1 cellular context compared by ENCODE assay signal in the genomic region with DNA sequence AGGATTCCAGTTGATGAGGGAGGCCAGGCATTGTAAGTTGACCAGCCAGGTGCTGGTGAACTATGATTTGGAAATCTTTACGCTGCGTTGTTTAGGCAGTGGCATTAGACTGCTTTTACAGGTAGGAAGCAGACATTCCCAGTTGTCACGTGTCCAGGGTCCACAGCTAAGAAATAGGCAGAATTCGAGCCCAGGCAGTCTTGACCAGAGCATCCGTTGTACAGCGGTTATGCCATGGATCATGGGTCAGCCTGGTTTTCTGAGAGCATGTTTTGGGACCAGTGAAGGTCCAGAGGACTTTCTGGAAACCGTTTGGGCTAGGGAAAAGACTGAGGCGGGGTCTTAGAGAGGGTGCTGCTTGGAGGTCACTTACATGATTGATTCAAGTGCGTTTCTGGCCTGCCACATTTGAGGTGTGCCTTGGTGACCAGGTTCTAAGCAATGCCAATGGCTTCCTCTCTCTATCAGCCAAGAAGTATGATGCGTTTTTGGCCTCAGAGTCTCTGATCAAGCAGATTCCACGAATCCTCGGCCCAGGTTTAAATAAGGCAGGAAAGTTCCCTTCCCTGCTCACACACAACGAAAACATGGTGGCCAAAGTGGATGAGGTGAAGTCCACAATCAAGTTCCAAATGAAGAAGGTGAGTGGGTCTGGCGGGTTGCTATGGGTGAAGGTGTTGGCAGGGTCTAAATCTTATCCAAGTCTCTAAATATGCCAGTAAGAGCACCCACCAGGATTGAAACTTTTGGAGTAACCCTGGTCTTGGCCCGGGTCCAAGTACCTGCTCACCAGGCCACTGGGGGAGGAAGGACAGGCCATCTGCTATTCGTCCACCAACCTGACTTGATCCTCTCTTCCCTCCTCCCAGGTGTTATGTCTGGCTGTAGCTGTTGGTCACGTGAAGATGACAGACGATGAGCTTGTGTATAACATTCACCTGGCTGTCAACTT.
TF ChIP-seq lines count a peak whose summit lies in the region.

No MANE protein-coding gene starts in this region.

TF ChIP-seq in HCT116, 20 proteins besides CTCF, POLR2A, EP300 and RAD21:
- TF ChIP-seq ZFX (IDR thresholded peaks at IDR 0.05) (no peak), CEBPB (IDR thresholded peaks at IDR 0.05; ENCODE audit: low read depth) (no peak), EGR1 (IDR thresholded peaks at IDR 0.05; ENCODE audit: low read depth) (no peak), EZH2 (IDR thresholded peaks at IDR 0.05) (no peak), CBX3 (IDR thresholded peaks at IDR 0.05; ENCODE audit: low read depth) (no peak), SRF (IDR thresholded peaks at IDR 0.05; ENCODE audit: low read depth) (no peak), ZNF274 (IDR thresholded peaks at IDR 0.05; ENCODE audit: low read depth, low read length) (no peak), JUND (IDR thresholded peaks at IDR 0.05) (no peak), SIN3A (IDR thresholded peaks at IDR 0.05; ENCODE audit: low read depth) (no peak)
- TF ChIP-seq, protein P1, sequence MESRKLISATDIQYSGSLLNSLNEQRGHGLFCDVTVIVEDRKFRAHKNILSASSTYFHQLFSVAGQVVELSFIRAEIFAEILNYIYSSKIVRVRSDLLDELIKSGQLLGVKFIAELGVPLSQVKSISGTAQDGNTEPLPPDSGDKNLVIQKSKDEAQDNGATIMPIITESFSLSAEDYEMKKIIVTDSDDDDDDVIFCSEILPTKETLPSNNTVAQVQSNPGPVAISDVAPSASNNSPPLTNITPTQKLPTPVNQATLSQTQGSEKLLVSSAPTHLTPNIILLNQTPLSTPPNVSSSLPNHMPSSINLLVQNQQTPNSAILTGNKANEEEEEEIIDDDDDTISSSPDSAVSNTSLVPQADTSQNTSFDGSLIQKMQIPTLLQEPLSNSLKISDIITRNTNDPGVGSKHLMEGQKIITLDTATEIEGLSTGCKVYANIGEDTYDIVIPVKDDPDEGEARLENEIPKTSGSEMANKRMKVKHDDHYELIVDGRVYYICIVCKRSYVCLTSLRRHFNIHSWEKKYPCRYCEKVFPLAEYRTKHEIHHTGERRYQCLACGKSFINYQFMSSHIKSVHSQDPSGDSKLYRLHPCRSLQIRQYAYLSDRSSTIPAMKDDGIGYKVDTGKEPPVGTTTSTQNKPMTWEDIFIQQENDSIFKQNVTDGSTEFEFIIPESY (IDR thresholded peaks at IDR 0.05; ENCODE audit: extremely low read depth, insufficient replicate concordance, low read length), result no peak
